Comparison of ENCODE assay signal across 12 cellular contexts in genomic region chr10:22344781-22345300, GRCh38. TPM values are rescaled to one million over a fixed set of nuclear protein-coding genes. Genes with fewer than 3 reads are reported as not detected.
A peak's percentile ranks its signal among the peaks of the same experiment; 100 is the strongest.
DNase-seq lines count a peak whose midpoint lies in the region; TF ChIP-seq lines count a peak whose summit lies in the region.
"Had no signal": no experiment of that assay in that cellular context is flagged by ENCODE, and none has a peak within 500 bp of the region (broad histone marks: within the 10 kb centered on the region; RNA-seq: fewer than 3 reads in every experiment).

No MANE protein-coding gene starts in this region.

- H3K9me3 ChIP-seq in NT2/D1 (ENCODE audit: insufficient read depth, low read length) (no peaks in the 10 kb centered on the region), esophagus (ENCODE audit: control insufficient read depth in 2 of 2, insufficient read depth in 1 of 2, low read depth in 1 of 2, low read length in 1 of 2) (peaks cover 0 to 13% of the 10 kb centered on the region in 2 donors), prostate gland (no peaks in the 10 kb centered on the region)
- H3K9me3 ChIP-seq: body of pancreas, ovary had no signal

- TF ChIP-seq CTCF in prostate gland (IDR thresholded peaks at IDR 0.05) = no peak

- H3K36me3 ChIP-seq in NT2/D1 (ENCODE audit: insufficient read depth, insufficient read length, low read length) = no peaks in the 10 kb centered on the region
- H3K36me3 ChIP-seq in esophagus (ENCODE audit: control insufficient read depth in 2 of 2, insufficient read depth in 2 of 2, low read length in 1 of 2) = no peaks in the 10 kb centered on the region
- H3K36me3 ChIP-seq in prostate gland = no peaks in the 10 kb centered on the region
- H3K36me3 ChIP-seq: gastroesophageal sphincter, ovary had no signal

- 12 to 18% methylated on average over 26 of the region's 26 CpGs for WGBS in esophagus, 2 donors
- WGBS in prostate gland = 5% methylated on average over 25 of the region's 26 CpGs

- peak; percentile 55 for DNase-seq in NCI-H2227 (lab: John Stamatoyannopoulos, UW; ENCODE audit: unreplicated experiment)
- DNase-seq in NCI-H2227 treated with DMSO at 0.1 percent for 48 hours (lab: John Stamatoyannopoulos, UW) = no peak
- DNase-seq in NT2/D1 (ENCODE audit: low read depth, low spot score) = no peak
- no peak for DNase-seq in prostate gland (ENCODE audit: low spot score)
- DNase-seq in NCI-H187 (lab: John Stamatoyannopoulos, UW) = no peak
- no peak for DNase-seq in HuH-7.5 (ENCODE audit: low spot score)
- no peak for DNase-seq in CD1c-positive myeloid dendritic cell (ENCODE audit: extremely low spot score)

- H3K4me1 ChIP-seq in NT2/D1 (ENCODE audit: insufficient read depth, insufficient read length) (no peaks in the 10 kb centered on the region), esophagus (ENCODE audit: control insufficient read depth in 2 of 2, insufficient read depth in 2 of 2, low read length in 1 of 2) (peaks cover 3 to 7% of the 10 kb centered on the region in 2 donors), prostate gland (replicated peaks) (no peaks in the 10 kb centered on the region)

- H3K4me3 ChIP-seq in NT2/D1 (ENCODE audit: insufficient read length, low read depth) = peak overlapping the region; percentile 35
- H3K4me3 ChIP-seq in esophagus (ENCODE audit: low read depth in 1 of 2, low read length in 2 of 2) = peak overlapping the region; percentile 12 to 34
- H3K4me3 ChIP-seq in prostate gland = peak overlapping the region; percentile 9 to 31
- H3K4me3 ChIP-seq: body of pancreas had no signal

- H3K27me3 ChIP-seq in NT2/D1 (ENCODE audit: insufficient read depth, insufficient read length) = peaks cover 76% of the 10 kb centered on the region
- H3K27me3 ChIP-seq in esophagus (ENCODE audit: control insufficient read depth in 1 of 2, insufficient read depth in 2 of 2, low read length in 2 of 2) = peaks cover 0 to 22% of the 10 kb centered on the region in 2 donors
- peaks cover 16% of the 10 kb centered on the region for H3K27me3 ChIP-seq in prostate gland (replicated peaks; ENCODE audit: insufficient read depth)
- H3K27me3 ChIP-seq: ovary had no signal

- no peak overlapping the region for H3K9ac ChIP-seq in NT2/D1 (ENCODE audit: insufficient read length, low read depth)

- intact Hi-C loops in prostate gland (cut with DNase I) = loop anchor here (10.0 kb wide), 2 partner anchors 90 to 370 kb away; partner anchors contain the start of gene PIP4K2A

- TF ChIP-seq POLR2A in prostate gland (IDR thresholded peaks at IDR 0.05) = no peak

- H3K27ac ChIP-seq in esophagus (ENCODE audit: low read depth in 2 of 2, low read length in 1 of 2) (no peak overlapping the region), prostate gland (no peak overlapping the region)
- H3K27ac ChIP-seq: 22Rv1, body of pancreas, gastroesophageal sphincter, ovary had no signal

RNA-seq across cellular contexts. Expression of gene SPAG6, which starts 0.5 kb away (rescaled TPM):
- polyA plus RNA-seq in esophagus = not detected
- 10 to 100 TPM in 1 of 2 donors, 1 to 10 TPM in 1; 5.8 to 20.3 TPM for total RNA-seq in prostate gland
- total RNA-seq: gastroesophageal sphincter had no signal

RNA-seq across cellular contexts. Expression of gene BMI1, which starts 23.9 kb away (rescaled TPM):
- 10 to 100 TPM in 1 of 2 donors, 1 to 10 TPM in 1; 9.8 to 11.3 TPM for polyA plus RNA-seq in esophagus
- total RNA-seq in prostate gland = 10 to 100 TPM; 70.8 to 88.4 TPM

RNA-seq across cellular contexts. Expression of gene COMMD3, which starts 28.7 kb away (rescaled TPM):
- 10 to 100 TPM; 34.7 to 36.7 TPM for polyA plus RNA-seq in esophagus
- total RNA-seq in prostate gland = 10 to 100 TPM; 30.7 to 38.8 TPM
